ENCODE assay signal across 35 cellular contexts in the genomic region with DNA sequence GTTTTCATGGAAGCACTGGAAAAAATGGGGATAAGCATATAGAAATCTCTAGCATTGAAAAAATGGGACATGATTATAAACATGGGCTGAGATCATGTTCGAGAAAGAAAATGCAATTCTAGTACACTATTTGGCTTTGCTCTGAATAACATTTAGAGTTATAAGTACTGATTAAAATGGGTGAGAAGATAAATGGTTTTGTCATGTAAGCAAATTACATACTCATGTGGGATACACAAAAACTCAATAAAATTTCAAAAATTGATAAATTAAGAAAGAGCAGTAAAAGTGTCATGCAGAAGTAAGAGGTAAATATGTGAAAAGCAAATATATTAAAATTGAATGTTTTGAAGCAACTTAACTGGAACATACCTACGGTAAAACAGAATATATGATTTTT.
"Had no signal": no experiment of that assay in that cellular context is flagged by ENCODE, and none has a peak within 500 bp of the region (broad histone marks: within the 10 kb centered on the region; RNA-seq: fewer than 3 reads in every experiment).

No MANE protein-coding gene starts in this region.

- H3K27me3 ChIP-seq: adrenal gland, body of pancreas, brain microvascular endothelial cell, cardiac muscle cell had no signal

- H3K4me3 ChIP-seq: adrenal gland, body of pancreas, cardiac muscle cell had no signal

- FAIRE-seq: astrocyte, bronchial epithelial cell, TTC549 had no signal

- DNase-seq: activated B cell treated with CpG ODN at 0.5 μM for 24 hours; activated CD4-positive, alpha-beta memory T cell treated with anti-CD3 and anti-CD28 coated beads for 36 hours; activated CD4-positive, alpha-beta T cell treated with anti-CD3 and anti-CD28 coated beads for 4 hours; activated CD4-positive, alpha-beta T cell treated with anti-CD3 and anti-CD28 coated beads, Interleukin-2, amount 10 ng/mL, durations not matched to agents 24 days and 14 days; activated CD4-positive, alpha-beta T cell treated with anti-CD3 and anti-CD28 coated beads, Interleukin-2, amount 50 U/mL, for 1 hour; activated CD4-positive, alpha-beta T cell treated with anti-CD3 and anti-CD28 coated beads, Interleukin-2, amount 50 U/mL, for 4 hours; activated CD4-positive, CD25-positive, alpha-beta regulatory T cell treated with anti-CD3 and anti-CD28 coated beads, Interleukin-2, amount 50 U/mL, for 72 hours; activated CD8-positive, alpha-beta memory T cell treated with anti-CD3 and anti-CD28 coated beads, Interleukin-2, amount 50 U/mL, for 4 hours; activated CD8-positive, alpha-beta T cell treated with anti-CD3 and anti-CD28 coated beads for 36 hours; activated effector memory CD4-positive, alpha-beta T cell treated with anti-CD3 and anti-CD28 coated beads, Interleukin-2, amount 50 U/mL, for 16 hours; activated gamma-delta T cell treated with Interleukin-2 at 50 U/mL for 16 hours; activated naive CD4-positive, alpha-beta T cell; activated naive CD4-positive, alpha-beta T cell treated with anti-CD3 and anti-CD28 coated beads for 36 hours; activated naive CD4-positive, alpha-beta T cell treated with anti-CD3 and anti-CD28 coated beads, Interleukin-2, amount 50 U/mL, for 16 hours; activated naive CD8-positive, alpha-beta T cell treated with anti-CD3 and anti-CD28 coated beads for 36 hours; activated T-cell treated with anti-CD3 and anti-CD28 coated beads for 4 hours; activated T-cell treated with anti-CD3 and anti-CD28 coated beads, Interleukin-2, amount 50 U/mL, for 1 hour; activated T-cell treated with anti-CD3 and anti-CD28 coated beads, Interleukin-2, amount 50 U/mL, for 4 hours; activated T-cell treated with anti-CD3 and anti-CD28 coated beads, Interleukin-2, amount 50 U/mL, for 72 hours; adrenal gland; amniotic stem cell; aorta; body of pancreas; brain microvascular endothelial cell; caudate nucleus; T-cell; T-helper 2 cell; T-helper 9 cell had no signal

- H3K27ac ChIP-seq: adrenal gland, body of pancreas, brain microvascular endothelial cell, cardiac muscle cell, VCaP had no signal

- ATAC-seq: activated CD8-positive, alpha-beta T cell treated with anti-CD3 and anti-CD28 coated beads for 36 hours; activated naive CD4-positive, alpha-beta T cell treated with anti-CD3 and anti-CD28 coated beads, Interleukin-2, amount 50 U/mL, for 72 hours; activated T-cell treated with anti-CD3 and anti-CD28 coated beads, Interleukin-2, amount 50 U/mL, for 4 hours; activated T-cell treated with anti-CD3 and anti-CD28 coated beads, Interleukin-2, amount 50 U/mL, for 72 hours; activated T-helper 17 cell treated with anti-CD3 and anti-CD28 coated beads, Interleukin-2, amount 50 U/mL, for 72 hours; body of pancreas; T-cell had no signal

- H3K9me3 ChIP-seq: adrenal gland, body of pancreas had no signal

- H3K36me3 ChIP-seq: adrenal gland, brain microvascular endothelial cell, cardiac muscle cell had no signal

- H3K4me1 ChIP-seq: adrenal gland, body of pancreas had no signal
